Comparison of ENCODE assay signal across 20 cellular contexts in genomic region chr3:55660642-55661041, GRCh38.
"Had no signal": no experiment of that assay in that cellular context is flagged by ENCODE, and none has a peak within 500 bp of the region (broad histone marks: within the 10 kb centered on the region; RNA-seq: fewer than 3 reads in every experiment).

No MANE protein-coding gene starts in this region.

- ATAC-seq: Panc1, PC-3 had no signal

- H3K27me3 ChIP-seq: MG63 had no signal

- H3K4me3 ChIP-seq: MG63 had no signal

- H3K9me2 ChIP-seq: SK-N-SH had no signal

- H3K36me3 ChIP-seq: MG63 had no signal

- H3K27ac ChIP-seq: RWPE1 had no signal

- DNase-seq: Karpas-422, KBM-7, MG63, NCI-H1092 treated with DMSO at 0.1 percent for 48 hours, NCI-H1436, NCI-H187, NCI-H2029, NCI-H2081 treated with DMSO at 0.1 percent for 48 hours, NCI-H2171, NCI-H226, NCI-H510A, NCI-H524 treated with DMSO at 0.1 percent for 48 hours, NCI-H69, NCI-H774, PC-3, SHP77, SK-N-SH, SW 1271 had no signal

- H3K4me2 ChIP-seq: SK-N-SH had no signal

- H3K9me3 ChIP-seq: MG63, SK-N-SH had no signal
